ENCODE assay signal across 25 cellular contexts in the genomic region with DNA sequence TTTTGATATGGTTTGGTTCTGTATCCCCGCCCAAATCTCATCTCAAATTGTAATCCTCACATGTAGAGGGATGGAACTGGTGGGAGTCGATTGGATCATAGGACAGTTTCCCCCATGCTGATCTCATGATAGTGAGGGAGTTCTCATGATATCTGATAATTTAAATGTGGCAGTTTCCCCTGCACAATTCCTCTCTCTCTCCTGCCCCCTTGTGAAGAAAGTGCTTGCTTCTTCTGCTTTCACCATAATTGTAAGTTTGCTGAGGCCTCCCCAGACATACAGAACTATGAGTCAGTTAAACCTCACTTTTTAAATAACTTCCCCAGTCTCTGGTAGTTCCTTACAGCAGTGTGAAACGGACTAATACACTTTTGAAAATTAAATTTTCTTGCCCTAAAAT. TPM values are rescaled to one million over a fixed set of nuclear protein-coding genes. Genes with fewer than 3 reads are reported as not detected.
A peak's percentile ranks its signal among the peaks of the same experiment; 100 is the strongest.
DNase-seq lines count a peak whose midpoint lies in the region; ATAC-seq and TF ChIP-seq lines count a peak whose summit lies in the region.
"Had no signal": no experiment of that assay in that cellular context is flagged by ENCODE, and none has a peak within 500 bp of the region (broad histone marks: within the 10 kb centered on the region; RNA-seq: fewer than 3 reads in every experiment).

No MANE protein-coding gene starts in this region.

- H3K27ac Mint-ChIP-seq in chondrocyte (ENCODE audit: unreplicated experiment), result no peak overlapping the region
- H3K27ac Mint-ChIP-seq: activated T-helper 1 cell treated with anti-CD3 and anti-CD28 coated beads, Interleukin-12 subunit alpha, Interleukin-12 subunit beta, Interleukin-2, Interleukin-4 antibody, amounts not matched to agents 30 ng/mL and 10 ng/mL and 1 ng/mL, durations not matched to agents 14 hours and 24 hours and 36 hours; nephron progenitor cell; stimulated activated memory B cell treated with anti-CD40 and anti-IgM and Interleukin-4, amounts not matched to agents 10 μg/mL and 1 μg/mL and 100 μg/mL, for 72 hours; T-cell had no signal

- H4K20me1 ChIP-seq in smooth muscle cell (ENCODE audit: low read depth), result no peaks in the 10 kb centered on the region

- WGBS in smooth muscle cell (ENCODE audit: low lambda C conversion rate), result 79% methylated on average over 3 of the region's 3 CpGs
- 82 to 92% methylated on average over 3 of the region's 3 CpGs for WGBS in aorta, 2 donors

- H3K36me3 ChIP-seq in smooth muscle cell (ENCODE audit: low read depth) (no peaks in the 10 kb centered on the region), aorta (ENCODE audit: control insufficient read depth in 1 of 2, insufficient read depth in 2 of 2, low read length in 1 of 2) (no peaks in the 10 kb centered on the region)
- H3K36me3 ChIP-seq: BE2C, breast epithelium, thyroid gland had no signal

- no peaks in the 10 kb centered on the region for H3K79me2 ChIP-seq in smooth muscle cell (ENCODE audit: low read depth)

- H3K9me3 Mint-ChIP-seq in chondrocyte (ENCODE audit: low read depth), result peaks cover 3% of the 10 kb centered on the region
- H3K9me3 Mint-ChIP-seq: nephron progenitor cell had no signal

- no peaks in the 10 kb centered on the region for H3K36me3 Mint-ChIP-seq in chondrocyte (ENCODE audit: low read depth)
- H3K36me3 Mint-ChIP-seq: stimulated activated memory B cell treated with anti-CD40 and anti-IgM and Interleukin-4, amounts not matched to agents 10 μg/mL and 1 μg/mL and 100 μg/mL, for 72 hours; T-cell had no signal

- no peak overlapping the region for H3K4me3 Mint-ChIP-seq in chondrocyte (ENCODE audit: unreplicated experiment)
- H3K4me3 Mint-ChIP-seq: activated T-helper 1 cell treated with anti-CD3 and anti-CD28 coated beads, Interleukin-12 subunit alpha, Interleukin-12 subunit beta, Interleukin-2, Interleukin-4 antibody, amounts not matched to agents 30 ng/mL and 10 ng/mL and 1 ng/mL, durations not matched to agents 14 hours and 24 hours and 36 hours; nephron progenitor cell; stimulated activated memory B cell treated with anti-CD40 and anti-IgM and Interleukin-4, amounts not matched to agents 10 μg/mL and 1 μg/mL and 100 μg/mL, for 72 hours; T-cell had no signal

- no peak overlapping the region for H3K4me3 ChIP-seq in smooth muscle cell
- H3K4me3 ChIP-seq in aorta (ENCODE audit: low read length in 2 of 2), result no peak overlapping the region
- H3K4me3 ChIP-seq: breast epithelium, thyroid gland had no signal

- H3K9me3 ChIP-seq in smooth muscle cell (replicated peaks; ENCODE audit: low read depth) (no peaks in the 10 kb centered on the region), aorta (ENCODE audit: control insufficient read depth, low read length) (no peaks in the 10 kb centered on the region)
- H3K9me3 ChIP-seq: BE2C, breast epithelium, thyroid gland had no signal

- H3F3A ChIP-seq in smooth muscle cell (ENCODE audit: low read depth), result no peaks in the 10 kb centered on the region

- no peaks in the 10 kb centered on the region for H3K4me1 Mint-ChIP-seq in chondrocyte (ENCODE audit: low read depth)
- H3K4me1 Mint-ChIP-seq: stimulated activated memory B cell treated with anti-CD40 and anti-IgM and Interleukin-4, amounts not matched to agents 10 μg/mL and 1 μg/mL and 100 μg/mL, for 72 hours; T-cell had no signal

- H3K4me2 ChIP-seq in smooth muscle cell, result no peak overlapping the region

- H3K9ac ChIP-seq in smooth muscle cell (ENCODE audit: low read depth), result no peak overlapping the region

- peak overlapping the region; percentile 27 for H2AFZ ChIP-seq in smooth muscle cell (ENCODE audit: low read depth)

- H3K27ac ChIP-seq in smooth muscle cell (ENCODE audit: low read depth) (no peak overlapping the region), aorta (ENCODE audit: low read depth in 1 of 2, low read length in 2 of 2) (no peak overlapping the region)
- H3K27ac ChIP-seq: 22Rv1, breast epithelium, thyroid gland had no signal

- H3K27me3 Mint-ChIP-seq in chondrocyte (ENCODE audit: low read depth), result peaks cover 32% of the 10 kb centered on the region
- H3K27me3 Mint-ChIP-seq: stimulated activated memory B cell treated with anti-CD40 and anti-IgM and Interleukin-4, amounts not matched to agents 10 μg/mL and 1 μg/mL and 100 μg/mL, for 72 hours; T-cell had no signal

- no peaks in the 10 kb centered on the region for H3K4me1 ChIP-seq in smooth muscle cell (ENCODE audit: low read depth)
- no peaks in the 10 kb centered on the region for H3K4me1 ChIP-seq in aorta (ENCODE audit: control insufficient read depth in 1 of 2, insufficient read depth in 2 of 2, low read length in 2 of 2)
- H3K4me1 ChIP-seq: BE2C, breast epithelium, thyroid gland had no signal

- ATAC-seq in Right ventricle myocardium superior (ENCODE audit: poor library complexity) (no peak), aorta (ENCODE audit: low FRiP score) (no peak), GM21526 (IDR thresholded peaks at IDR 0.05; ENCODE audit: low FRiP score, unreplicated experiment) (no peak)
- ATAC-seq: activated CD4-positive, CD25-positive, alpha-beta regulatory T cell treated with anti-CD3 and anti-CD28 coated beads, Interleukin-2, amount 50 U/mL, for 24 hours; esophagus mucosa; stimulated activated memory B cell treated with anti-CD40 and anti-IgM and Interleukin-4, amounts not matched to agents 10 μg/mL and 1 μg/mL and 100 μg/mL, for 72 hours; T-cell had no signal

- no peaks in the 10 kb centered on the region for H3K27me3 ChIP-seq in smooth muscle cell (ENCODE audit: low read depth)
- no peaks in the 10 kb centered on the region for H3K27me3 ChIP-seq in aorta (ENCODE audit: control insufficient read depth in 1 of 2, insufficient read depth in 2 of 2, low read length in 1 of 2)
- H3K27me3 ChIP-seq: BE2C, breast epithelium, thyroid gland had no signal

- intact Hi-C loops in Right ventricle myocardium superior (cut with DNase I) (no loop called here), aorta (cut with DNase I) (loop anchor here in 1 of 2 donors (5.0 kb wide), 1 partner anchor 49 kb away; no protein-coding TSS in a partner anchor)

- peak; percentile 32 for DNase-seq in DMS 273 (lab: John Stamatoyannopoulos, UW; ENCODE audit: unreplicated experiment)
- DNase-seq in DMS 273 treated with DMSO at 0.1 percent for 48 hours (lab: John Stamatoyannopoulos, UW), result no peak
- DNase-seq in NOMO-1 treated with dmso at 0.1 percent for 144 hours (lab: John Stamatoyannopoulos, UW; ENCODE audit: unreplicated experiment), result peak; percentile 3
- no peak for DNase-seq in chondrocyte (ENCODE audit: low spot score)
- DNase-seq in smooth muscle cell (lab: John Stamatoyannopoulos, UW; ENCODE audit: unreplicated experiment), result no peak
- DNase-seq in Right ventricle myocardium superior, result no peak
- no peak for DNase-seq in aorta
- DNase-seq: BE2C, head of caudate nucleus, mesenchymal stem cell, NCI-H2081, NCI-H524 treated with DMSO at 0.1 percent for 48 hours, nephron progenitor cell, T-cell, thyroid gland had no signal

- TF ChIP-seq CTCF in chondrocyte (IDR thresholded peaks at IDR 0.05), result peak; percentile 56
- no peak for TF ChIP-seq CTCF in smooth muscle cell (IDR thresholded peaks at IDR 0.05; ENCODE audit: borderline replicate concordance, insufficient read depth, poor library complexity, severe bottlenecking)

RNA-seq across cellular contexts. Expression of a gene that starts 12.3 kb away (rescaled TPM):
- total RNA-seq in chondrocyte, result 0.07 to 0.51 TPM in 2 of 3 replicates, not detected in the other
- total RNA-seq in smooth muscle cell, result 0.04 and 0.22 TPM in 2 replicates
- polyA plus RNA-seq in smooth muscle cell, result not detected in 2 replicates
- total RNA-seq in Right ventricle myocardium superior, result 2.0 TPM
- 1 to 10 TPM; 1.6 to 5.1 TPM for total RNA-seq in aorta
- 1 to 10 TPM in 1 of 2 donors, under 1 TPM in 1; 0.69 to 1.9 TPM for polyA plus RNA-seq in aorta
- total RNA-seq: activated CD8-positive, alpha-beta memory T cell treated with anti-CD3 and anti-CD28 coated beads for 36 hours; activated T-helper 1 cell treated with anti-CD3 and anti-CD28 coated beads, Interleukin-12 subunit alpha, Interleukin-12 subunit beta, Interleukin-2, Interleukin-4 antibody, amounts not matched to agents 30 ng/mL and 10 ng/mL and 1 ng/mL, durations not matched to agents 14 hours and 24 hours and 36 hours; dermis microvascular lymphatic vessel endothelial cell; esophagus mucosa; pulmonary artery endothelial cell; T-cell; thyroid gland had no signal

Comparison
In these comparisons a context has a peak if more than half of its experiments do, and no peak if none do; other contexts are left out.
1. DNase-seq: peak in DMS 273 (single experiment) and NOMO-1 treated with dmso at 0.1 percent for 144 hours (single experiment); none in DMS 273 treated with DMSO at 0.1 percent for 48 hours (single experiment), chondrocyte (single experiment), smooth muscle cell (single experiment), Right ventricle myocardium superior (single experiment) and aorta (0 of 2).